Comparison of ENCODE assay signal across 19 cellular contexts in genomic region chr1:214289574-214290272, GRCh38. TPM values are rescaled to one million over a fixed set of nuclear protein-coding genes. Genes with fewer than 3 reads are reported as not detected.
DNase-seq lines count a peak whose midpoint lies in the region; ATAC-seq and TF ChIP-seq lines count a peak whose summit lies in the region.
"Had no signal": no experiment of that assay in that cellular context is flagged by ENCODE, and none has a peak within 500 bp of the region (broad histone marks: within the 10 kb centered on the region; RNA-seq: fewer than 3 reads in every experiment).

No MANE protein-coding gene starts in this region.

- H3K27me3 ChIP-seq in HUES64 (ENCODE audit: insufficient read depth, low read length) (peaks cover 62% of the 10 kb centered on the region), endodermal cell (ENCODE audit: control insufficient read depth, insufficient read depth, low read length, poor library complexity, severe bottlenecking) (no peaks in the 10 kb centered on the region)

- WGBS in HUES64 = 2% methylated on average over 6 of the region's 7 CpGs
- 13 to 38% methylated on average over 4 to 7 of the region's 7 CpGs for WGBS in endodermal cell (ENCODE audit: insufficient coverage in 1 of 2, insufficient read length in 1 of 2), 2 experiments

- TF ChIP-seq CTCF in endodermal cell (conservative IDR thresholded peaks at IDR 0.05) = no peak
- no peak for TF ChIP-seq CTCF in neural crest cell (conservative IDR thresholded peaks at IDR 0.05)

- H3K9ac ChIP-seq in HUES64 (ENCODE audit: low read depth, low read length) (no peak overlapping the region), endodermal cell (ENCODE audit: extremely low read depth, low read length, poor library complexity, severe bottlenecking) (no peak overlapping the region)
- H3K9ac ChIP-seq: parathyroid adenoma had no signal

- peak overlapping the region; percentile 57; the same call in 1 of the 2 replicates for H3K27ac ChIP-seq in HUES64 (ENCODE audit: low read depth, low read length)
- no peak overlapping the region for H3K27ac ChIP-seq in endodermal cell (ENCODE audit: low read depth, low read length)
- H3K27ac ChIP-seq: lower lobe of right lung, parathyroid adenoma had no signal

- DNase-seq in ELF-1 (ENCODE audit: low read depth, low spot score) = peak; percentile 58
- peak; percentile 82 for DNase-seq in endodermal cell
- no peak for DNase-seq in neural crest cell (ENCODE audit: low read depth, low spot score)
- DNase-seq in activated naive CD8-positive, alpha-beta T cell treated with anti-CD3 and anti-CD28 coated beads, Interleukin-2, amount 50 U/mL, for 24 hours = no peak
- no peak for DNase-seq in SK-N-DZ (ENCODE audit: low spot score)
- DNase-seq: activated CD4-positive, CD25-positive, alpha-beta regulatory T cell treated with anti-CD3 and anti-CD28 coated beads, Interleukin-2, amount 50 U/mL, for 72 hours; activated CD8-positive, alpha-beta memory T cell treated with anti-CD3 and anti-CD28 coated beads, Interleukin-2, amount 10 ng/mL, durations not matched to agents 7 days and 5 days; activated effector memory CD4-positive, alpha-beta T cell treated with Interleukin-2 at 50 U/mL for 16 hours; effector memory CD8-positive, alpha-beta T cell; GOT3; lower lobe of right lung; NCI-H446 treated with DMSO at 0.1 percent for 48 hours; stimulated activated CD4-positive, alpha-beta T cell treated with anti-CD3 and anti-CD28 coated beads, Interleukin-4, amount 100 ng/mL, for 1 hour; T-helper 17 cell had no signal

- no peak overlapping the region for H3K4me3 Mint-ChIP-seq in endodermal cell
- H3K4me3 Mint-ChIP-seq in neural crest cell = no peak overlapping the region
- no peak overlapping the region for H3K4me3 Mint-ChIP-seq in activated naive CD8-positive, alpha-beta T cell treated with anti-CD3 and anti-CD28 coated beads, Interleukin-2, amount 50 U/mL, for 24 hours
- H3K4me3 Mint-ChIP-seq: activated CD8-positive, alpha-beta memory T cell treated with anti-CD3 and anti-CD28 coated beads, Interleukin-2, amount 10 ng/mL, durations not matched to agents 7 days and 5 days; B cell; central memory CD8-positive, alpha-beta T cell; effector memory CD8-positive, alpha-beta T cell; T-helper 17 cell had no signal

- H3K27ac Mint-ChIP-seq in endodermal cell = peak overlapping the region; percentile 55
- H3K27ac Mint-ChIP-seq in neural crest cell (ENCODE audit: unreplicated experiment) = peak overlapping the region; percentile 17
- H3K27ac Mint-ChIP-seq in activated naive CD8-positive, alpha-beta T cell treated with anti-CD3 and anti-CD28 coated beads, Interleukin-2, amount 50 U/mL, for 24 hours = no peak overlapping the region
- H3K27ac Mint-ChIP-seq: activated CD8-positive, alpha-beta memory T cell treated with anti-CD3 and anti-CD28 coated beads, Interleukin-2, amount 10 ng/mL, durations not matched to agents 7 days and 5 days; B cell; T-helper 17 cell had no signal

- ATAC-seq in esophagus mucosa = no peak
- ATAC-seq in activated naive CD8-positive, alpha-beta T cell treated with anti-CD3 and anti-CD28 coated beads, Interleukin-2, amount 50 U/mL, for 24 hours = no peak
- ATAC-seq: activated CD8-positive, alpha-beta memory T cell treated with anti-CD3 and anti-CD28 coated beads, Interleukin-2, amount 10 ng/mL, durations not matched to agents 7 days and 5 days; effector memory CD8-positive, alpha-beta T cell; lower lobe of right lung; T-helper 17 cell had no signal

- no peaks in the 10 kb centered on the region for H3K36me3 ChIP-seq in HUES64 (ENCODE audit: insufficient read depth, low read length)
- no peaks in the 10 kb centered on the region for H3K36me3 ChIP-seq in endodermal cell (ENCODE audit: control insufficient read depth, insufficient read depth, low read length)
- H3K36me3 ChIP-seq: lower lobe of right lung had no signal

- peak overlapping the region; percentile 35 for H3K4me3 ChIP-seq in HUES64 (ENCODE audit: low read length)
- no peak overlapping the region for H3K4me3 ChIP-seq in endodermal cell (ENCODE audit: low read length)
- H3K4me3 ChIP-seq: lower lobe of right lung had no signal

- H3K4me1 ChIP-seq in HUES64 (ENCODE audit: insufficient read depth, low read length) (peaks cover 45% of the 10 kb centered on the region), endodermal cell (ENCODE audit: control insufficient read depth, insufficient read depth, low read length) (peaks cover 10% of the 10 kb centered on the region)
- H3K4me1 ChIP-seq: parathyroid adenoma had no signal

- no peaks in the 10 kb centered on the region for H3K27me3 Mint-ChIP-seq in endodermal cell (ENCODE audit: insufficient read depth)
- no peaks in the 10 kb centered on the region for H3K27me3 Mint-ChIP-seq in neural crest cell (ENCODE audit: low read depth)
- H3K27me3 Mint-ChIP-seq in activated naive CD8-positive, alpha-beta T cell treated with anti-CD3 and anti-CD28 coated beads, Interleukin-2, amount 50 U/mL, for 24 hours = no peaks in the 10 kb centered on the region
- H3K27me3 Mint-ChIP-seq: activated CD8-positive, alpha-beta memory T cell treated with anti-CD3 and anti-CD28 coated beads, Interleukin-2, amount 10 ng/mL, durations not matched to agents 7 days and 5 days; B cell; central memory CD8-positive, alpha-beta T cell; effector memory CD8-positive, alpha-beta T cell; T-helper 17 cell had no signal

- H3K9me3 ChIP-seq in HUES64 (ENCODE audit: insufficient read depth, low read depth, low read length) (no peaks in the 10 kb centered on the region), endodermal cell (ENCODE audit: control insufficient read depth, low read length) (no peaks in the 10 kb centered on the region)
- H3K9me3 ChIP-seq: lower lobe of right lung had no signal

- no peaks in the 10 kb centered on the region for H3K9me3 Mint-ChIP-seq in endodermal cell
- H3K9me3 Mint-ChIP-seq in neural crest cell = no peaks in the 10 kb centered on the region
- H3K9me3 Mint-ChIP-seq in activated naive CD8-positive, alpha-beta T cell treated with anti-CD3 and anti-CD28 coated beads, Interleukin-2, amount 50 U/mL, for 24 hours = no peaks in the 10 kb centered on the region
- H3K9me3 Mint-ChIP-seq: central memory CD8-positive, alpha-beta T cell; effector memory CD8-positive, alpha-beta T cell had no signal

- H3K4me1 Mint-ChIP-seq in endodermal cell = peaks cover 45% of the 10 kb centered on the region
- H3K4me1 Mint-ChIP-seq in neural crest cell = peaks cover 46% of the 10 kb centered on the region
- peaks cover 31% of the 10 kb centered on the region for H3K4me1 Mint-ChIP-seq in activated naive CD8-positive, alpha-beta T cell treated with anti-CD3 and anti-CD28 coated beads, Interleukin-2, amount 50 U/mL, for 24 hours

- no peaks in the 10 kb centered on the region for H3K36me3 Mint-ChIP-seq in endodermal cell (ENCODE audit: low read depth)
- H3K36me3 Mint-ChIP-seq in neural crest cell (ENCODE audit: low read depth) = peaks cover 10% of the 10 kb centered on the region
- peaks cover 18% of the 10 kb centered on the region for H3K36me3 Mint-ChIP-seq in activated naive CD8-positive, alpha-beta T cell treated with anti-CD3 and anti-CD28 coated beads, Interleukin-2, amount 50 U/mL, for 24 hours (ENCODE audit: low read depth)

RNA-seq across cellular contexts. Expression of gene SMYD2, which starts 8.8 kb away (rescaled TPM):
- 21.1 TPM for polyA plus RNA-seq in HUES64 (2013, experiment 1 of 2)
- 19.8 TPM for polyA plus RNA-seq in HUES64 (2013, experiment 2 of 2)
- total RNA-seq in endodermal cell (10 to 100 TPM; 13.8 to 22.4 TPM), neural crest cell (59.3 and 62.9 TPM in 2 replicates), esophagus mucosa (32.1 TPM)
- polyA plus RNA-seq in endodermal cell (2013, experiment 1 of 2) = 29.6 TPM
- polyA plus RNA-seq in endodermal cell (2013, experiment 2 of 2) = 24.9 TPM
- 34.4 and 34.6 TPM in 2 replicates for polyA plus RNA-seq in SK-N-DZ (2014; cell fraction: cytosol; rRNA removed)
- 75.3 and 87.8 TPM in 2 replicates for polyA plus RNA-seq in SK-N-DZ (2014; cell fraction: nucleus; rRNA removed)

Comparison
In these comparisons a context has a peak if more than half of its experiments do, and no peak if none do; other contexts are left out.
1. DNase-seq: peak in ELF-1 (single experiment) and endodermal cell (single experiment); none in neural crest cell (single experiment), activated naive CD8-positive, alpha-beta T cell treated with anti-CD3 and anti-CD28 coated beads, Interleukin-2, amount 50 U/mL, for 24 hours (single experiment) and SK-N-DZ (single experiment).